8 cellular contexts compared by ENCODE assay signal in genomic region chr20:33291830-33292355, GRCh38. TPM values are rescaled to one million over a fixed set of nuclear protein-coding genes. Genes with fewer than 3 reads are reported as not detected.
DNase-seq lines count a peak whose midpoint lies in the region; ATAC-seq and TF ChIP-seq lines count a peak whose summit lies in the region.

No MANE protein-coding gene starts in this region.

- POLR2A ChIA-PET in activated CD4-positive, alpha-beta T cell treated with anti-CD3 and anti-CD28 coated beads, Interleukin-2, amount 10 ng/mL, durations not matched to agents 7 days and 5 days (lab: Charles Lee) = no interaction called here

- ATAC-seq in GM18519 (IDR thresholded peaks at IDR 0.05; ENCODE audit: low FRiP score, unreplicated experiment) = no peak
- ATAC-seq in HG03139 (IDR thresholded peaks at IDR 0.05; ENCODE audit: unreplicated experiment) = no peak

- H3K36me3 Mint-ChIP-seq in activated CD4-positive, alpha-beta T cell treated with anti-CD3 and anti-CD28 coated beads, Interleukin-2, amount 10 ng/mL, durations not matched to agents 7 days and 5 days (ENCODE audit: low read depth) = no peaks in the 10 kb centered on the region

- TF ChIP-seq CTCF in GM12864 (IDR thresholded peaks at IDR 0.05; ENCODE audit: low read depth, low read length, missing control alignments) = peak; percentile 99
- TF ChIP-seq CTCF in choroid plexus epithelial cell (conservative IDR thresholded peaks at IDR 0.05; ENCODE audit: low read depth, low read length) = peak; percentile 90

- DNase-seq in GM12864 (ENCODE audit: low read depth) (no peak), NCI-H1092 treated with DMSO at 0.1 percent for 48 hours (lab: John Stamatoyannopoulos, UW) (peak; percentile 43), choroid plexus epithelial cell (ENCODE audit: low read depth) (peak; percentile 12), mucosa of gallbladder (ENCODE audit: low spot score) (peak; percentile 42)
- DNase-seq in activated CD4-positive, alpha-beta T cell treated with anti-CD3 and anti-CD28 coated beads, Interleukin-2, amount 10 ng/mL, durations not matched to agents 7 days and 5 days = peak; percentile 67
- DNase-seq in stimulated activated CD8-positive, alpha-beta memory T cell treated with anti-CD3 and anti-CD28 coated beads, Interleukin-7, amount 100 ng/mL, for 4 hours (ENCODE audit: low read depth in 2 of 2) = peak; percentile 22 to 36

- CTCF ChIA-PET in activated CD4-positive, alpha-beta T cell treated with anti-CD3 and anti-CD28 coated beads, Interleukin-2, amount 10 ng/mL, durations not matched to agents 7 days and 5 days (lab: Charles Lee) = interaction anchor here (1.3 to 2.1 kb wide), 2 partner anchors 10 to 63 kb away, joined by 3 to 6 read pairs; no protein-coding TSS in a partner anchor

- peaks cover 8% of the 10 kb centered on the region for H3K27me3 Mint-ChIP-seq in activated CD4-positive, alpha-beta T cell treated with anti-CD3 and anti-CD28 coated beads, Interleukin-2, amount 10 ng/mL, durations not matched to agents 7 days and 5 days

- H3K4me1 Mint-ChIP-seq in activated CD4-positive, alpha-beta T cell treated with anti-CD3 and anti-CD28 coated beads, Interleukin-2, amount 10 ng/mL, durations not matched to agents 7 days and 5 days = no peaks in the 10 kb centered on the region

- no peak overlapping the region for H3K4me3 ChIP-seq in GM12864 (ENCODE audit: low read depth, low read length)
- H3K4me3 ChIP-seq in choroid plexus epithelial cell (ENCODE audit: low read depth, low read length) = no peak overlapping the region

- no peak overlapping the region for H3K27ac Mint-ChIP-seq in activated CD4-positive, alpha-beta T cell treated with anti-CD3 and anti-CD28 coated beads, Interleukin-2, amount 10 ng/mL, durations not matched to agents 7 days and 5 days

- H3K4me3 Mint-ChIP-seq in activated CD4-positive, alpha-beta T cell treated with anti-CD3 and anti-CD28 coated beads, Interleukin-2, amount 10 ng/mL, durations not matched to agents 7 days and 5 days = no peak overlapping the region

- H3K9me3 Mint-ChIP-seq in activated CD4-positive, alpha-beta T cell treated with anti-CD3 and anti-CD28 coated beads, Interleukin-2, amount 10 ng/mL, durations not matched to agents 7 days and 5 days = no peaks in the 10 kb centered on the region

RNA-seq across cellular contexts. Expression of gene BPIFB1, which starts 8.9 kb away (rescaled TPM):
- not detected for total RNA-seq in activated CD4-positive, alpha-beta T cell treated with anti-CD3 and anti-CD28 coated beads, Interleukin-2, amount 10 ng/mL, durations not matched to agents 7 days and 5 days
- total RNA-seq in mucosa of gallbladder = 0.78 TPM

RNA-seq across cellular contexts. Expression of gene BPIFA1, which starts 56.1 kb away (rescaled TPM):
- total RNA-seq in activated CD4-positive, alpha-beta T cell treated with anti-CD3 and anti-CD28 coated beads, Interleukin-2, amount 10 ng/mL, durations not matched to agents 7 days and 5 days = not detected
- total RNA-seq in mucosa of gallbladder = not detected
